In the genomic region with DNA sequence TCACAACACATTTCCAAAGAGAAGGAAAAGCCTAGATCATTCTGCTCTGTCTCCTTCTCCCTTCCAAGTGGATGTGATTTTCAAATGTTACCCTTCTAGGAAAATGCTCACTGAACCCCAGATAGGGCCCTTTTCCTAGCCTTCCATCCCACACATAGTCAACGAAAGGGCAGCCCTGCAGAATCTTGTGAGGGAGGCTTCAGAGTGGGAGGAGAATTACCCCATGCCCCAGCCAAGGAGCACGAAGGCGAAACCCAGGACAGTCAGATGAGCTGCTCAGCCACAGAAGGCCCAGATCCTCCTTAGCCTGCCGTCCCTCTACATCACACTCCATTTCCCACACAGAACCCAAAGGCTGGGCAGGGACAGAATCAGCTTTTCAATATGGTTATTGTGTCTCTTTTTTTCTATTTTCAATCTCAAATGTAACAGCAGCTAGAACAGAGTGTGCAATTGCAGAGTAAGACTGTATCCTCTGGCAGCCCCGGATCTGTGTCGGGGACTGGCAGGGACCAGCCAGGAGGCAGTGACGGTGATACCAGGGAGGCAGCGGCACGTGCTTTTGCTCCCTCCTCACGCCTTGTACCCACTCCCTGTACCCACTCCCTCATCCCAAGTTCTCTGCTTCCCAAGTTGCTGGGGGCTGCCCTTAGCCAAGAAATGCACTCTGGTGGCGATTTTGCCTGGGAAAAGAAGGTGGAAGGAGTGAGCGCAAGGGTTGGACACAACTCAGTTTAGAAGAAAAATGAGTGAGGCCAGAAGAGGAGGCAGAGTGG, we compare ENCODE assay signal across 23 cellular contexts.
"Had no signal": no experiment of that assay in that cellular context is flagged by ENCODE, and none has a peak within 500 bp of the region (broad histone marks: within the 10 kb centered on the region; RNA-seq: fewer than 3 reads in every experiment).

No MANE protein-coding gene starts in this region.

- H3K9me3 Mint-ChIP-seq: activated CD4-positive, alpha-beta T cell treated with anti-CD3 and anti-CD28 coated beads, Interleukin-2, amount 10 ng/mL, durations not matched to agents 24 days and 14 days; activated naive CD4-positive, alpha-beta T cell treated with anti-CD3 and anti-CD28 coated beads, Interleukin-2, amount 10 ng/mL, durations not matched to agents 7 days and 5 days; activated naive CD8-positive, alpha-beta T cell treated with anti-CD3 and anti-CD28 coated beads for 36 hours; activated T-cell treated with anti-CD3 and anti-CD28 coated beads, Interleukin-2, amount 50 U/mL, for 72 hours; activated T-helper 2 cell treated with anti-CD3 and anti-CD28 coated beads, Interferon-gamma antibody, Interleukin-2, Interleukin-4, amounts not matched to agents 10 μg/mL and 5 μg/mL and 100 μg/mL, durations not matched to agents 14 hours and 24 hours and 36 hours; T-helper 1 cell treated with Interleukin-12 subunit alpha and Interleukin-12 subunit beta and Interleukin-4 antibody, amounts not matched to agents 30 μg/mL and 1 μg/mL, for 36 hours; WTC11 had no signal

- H3K36me3 Mint-ChIP-seq: activated naive CD4-positive, alpha-beta T cell treated with anti-CD3 and anti-CD28 coated beads, Interleukin-2, amount 10 ng/mL, durations not matched to agents 7 days and 5 days; activated naive CD8-positive, alpha-beta T cell treated with anti-CD3 and anti-CD28 coated beads for 36 hours; WTC11 had no signal

- ATAC-seq: activated T-cell treated with anti-CD3 and anti-CD28 coated beads, Interleukin-2, amount 50 U/mL, for 72 hours; PC-3; SK-N-SH treated with all-trans-retinoic acid at 6 μM for 48 hours; WTC11 had no signal

- H3K27ac Mint-ChIP-seq: activated CD4-positive, alpha-beta T cell treated with anti-CD3 and anti-CD28 coated beads, Interleukin-2, amount 10 ng/mL, durations not matched to agents 24 days and 14 days; activated naive CD4-positive, alpha-beta T cell treated with anti-CD3 and anti-CD28 coated beads, Interleukin-2, amount 10 ng/mL, durations not matched to agents 7 days and 5 days; activated naive CD8-positive, alpha-beta T cell treated with anti-CD3 and anti-CD28 coated beads for 36 hours; activated T-cell treated with anti-CD3 and anti-CD28 coated beads, Interleukin-2, amount 50 U/mL, for 72 hours; activated T-helper 2 cell treated with anti-CD3 and anti-CD28 coated beads, Interferon-gamma antibody, Interleukin-2, Interleukin-4, amounts not matched to agents 10 μg/mL and 5 μg/mL and 100 μg/mL, durations not matched to agents 14 hours and 24 hours and 36 hours; T-helper 1 cell treated with Interleukin-12 subunit alpha and Interleukin-12 subunit beta and Interleukin-4 antibody, amounts not matched to agents 30 μg/mL and 1 μg/mL, for 36 hours; WTC11 had no signal

- DNase-seq: activated CD4-positive, alpha-beta T cell treated with anti-CD3 and anti-CD28 coated beads for 1 hour; activated CD4-positive, alpha-beta T cell treated with anti-CD3 and anti-CD28 coated beads, Interleukin-2, amount 10 ng/mL, durations not matched to agents 24 days and 14 days; activated CD4-positive, alpha-beta T cell treated with anti-CD3 and anti-CD28 coated beads, Interleukin-2, amount 50 U/mL, for 48 hours; activated gamma-delta T cell treated with Interleukin-2 at 50 U/mL for 16 hours; activated naive CD4-positive, alpha-beta T cell treated with anti-CD3 and anti-CD28 coated beads, Interleukin-2, amount 10 ng/mL, durations not matched to agents 7 days and 5 days; activated naive CD8-positive, alpha-beta T cell treated with anti-CD3 and anti-CD28 coated beads for 36 hours; activated T-cell treated with anti-CD3 and anti-CD28 coated beads for 4 hours; activated T-cell treated with anti-CD3 and anti-CD28 coated beads, Interleukin-2, amount 50 U/mL, for 72 hours; IMR-90; Kasumi-1; KBM-7; NCI-H1930; NCI-H2107; NCI-H446; NCI-H524; PC-3; SHP77; T-helper 9 cell had no signal

- H3K4me3 ChIP-seq: SJSA1 had no signal

- H3K4me3 Mint-ChIP-seq: activated CD4-positive, alpha-beta T cell treated with anti-CD3 and anti-CD28 coated beads, Interleukin-2, amount 10 ng/mL, durations not matched to agents 24 days and 14 days; activated naive CD4-positive, alpha-beta T cell treated with anti-CD3 and anti-CD28 coated beads, Interleukin-2, amount 10 ng/mL, durations not matched to agents 7 days and 5 days; activated naive CD8-positive, alpha-beta T cell treated with anti-CD3 and anti-CD28 coated beads for 36 hours; activated T-cell treated with anti-CD3 and anti-CD28 coated beads, Interleukin-2, amount 50 U/mL, for 72 hours; T-helper 1 cell treated with Interleukin-12 subunit alpha and Interleukin-12 subunit beta and Interleukin-4 antibody, amounts not matched to agents 30 μg/mL and 1 μg/mL, for 36 hours; WTC11 had no signal

- H3K36me3 ChIP-seq: SJSA1 had no signal

- H3K27ac ChIP-seq: SJSA1 had no signal

- H3K9me3 ChIP-seq: SJSA1 had no signal
